Comparison of ENCODE assay signal across 1 cellular context in genomic region chrX:2320580-2321327, GRCh38.
TF ChIP-seq lines count a peak whose summit lies in the region.

No MANE protein-coding gene starts in this region.

TF ChIP-seq in HepG2, 621 proteins besides CTCF, POLR2A, EP300 and RAD21 (continued from another document and continues in another):
- TF ChIP-seq ZNF672 (CRISPR knock-in tag; IDR thresholded peaks at IDR 0.05) (no peak), ZBTB33 (CRISPR knock-in tag; IDR thresholded peaks at IDR 0.05) (peak; percentile 82), SIN3A (IDR thresholded peaks at IDR 0.05; ENCODE audit: borderline replicate concordance, low read depth, low read length) (peak; percentile 66; the same call in 1 of the 2 replicates), ZNF749 (CRISPR knock-in tag; IDR thresholded peaks at IDR 0.05; ENCODE audit: borderline replicate concordance) (no peak; the same call in 1 of the 2 replicates), ZBTB39 (CRISPR knock-in tag; IDR thresholded peaks at IDR 0.05) (0 out of 2 replicates have a peak, but pooled peaks have one; percentile 56), POLR2AphosphoS2 (IDR thresholded peaks at IDR 0.05; ENCODE audit: low read depth, low read length) (no peak), ASH2L (IDR thresholded peaks at IDR 0.05; ENCODE audit: insufficient read length, low read depth, low read length) (peak; percentile 66), ZGPAT (CRISPR knock-in tag; IDR thresholded peaks at IDR 0.05) (peak; percentile 96), MAFF (IDR thresholded peaks at IDR 0.05; ENCODE audit: low read depth, low read length) (peak; percentile 60), ZNF652 (CRISPR knock-in tag; IDR thresholded peaks at IDR 0.05; ENCODE audit: borderline replicate concordance, low read depth) (peak; percentile 72), ARNT2 (CRISPR knock-in tag; IDR thresholded peaks at IDR 0.05; ENCODE audit: low read depth) (peak; percentile 71), BCL6 (CRISPR knock-in tag; IDR thresholded peaks at IDR 0.05) (peak; percentile 97), REL (CRISPR knock-in tag; conservative IDR thresholded peaks at IDR 0.05) (no peak), MXI1 (IDR thresholded peaks at IDR 0.05; ENCODE audit: borderline replicate concordance, low read depth, low read length) (peak; percentile 51; the same call in 1 of the 3 replicates), MYC (CRISPR knock-in tag; IDR thresholded peaks at IDR 0.05; ENCODE audit: borderline replicate concordance) (peak; percentile 54; the same call in 1 of the 2 replicates), BHLHE40 (IDR thresholded peaks at IDR 0.05; ENCODE audit: low read length) (peak; percentile 60), FOXC1 (CRISPR knock-in tag; IDR thresholded peaks at IDR 0.05; ENCODE audit: borderline replicate concordance) (no peak), BCLAF1 (IDR thresholded peaks at IDR 0.05) (no peak), ZEB1 (IDR thresholded peaks at IDR 0.05; ENCODE audit: insufficient replicate concordance, low read depth) (peak; percentile 69), NR3C1 (CRISPR knock-in tag; IDR thresholded peaks at IDR 0.05) (no peak), JUN (CRISPR knock-in tag; IDR thresholded peaks at IDR 0.05) (0 out of 2 replicates have a peak, but pooled peaks have one; percentile 46), ZNF12 (CRISPR knock-in tag; IDR thresholded peaks at IDR 0.05) (peak; percentile 99), FLYWCH1 (CRISPR knock-in tag; IDR thresholded peaks at IDR 0.05) (no peak), ZNF383 (CRISPR knock-in tag; IDR thresholded peaks at IDR 0.05; ENCODE audit: borderline replicate concordance) (no peak), GMEB1 (CRISPR knock-in tag; IDR thresholded peaks at IDR 0.05; ENCODE audit: borderline replicate concordance) (no peak), HMGA1 (CRISPR knock-in tag; conservative IDR thresholded peaks at IDR 0.05) (no peak), ZKSCAN5 (CRISPR knock-in tag; IDR thresholded peaks at IDR 0.05) (peak; percentile 31; the same call in 1 of the 2 replicates), NR0B2 (CRISPR knock-in tag; IDR thresholded peaks at IDR 0.05) (0 out of 2 replicates have a peak, but pooled peaks have one; percentile 40), PHB2 (IDR thresholded peaks at IDR 0.05; ENCODE audit: partially characterized antibody) (no peak), GABPB1 (CRISPR knock-in tag; IDR thresholded peaks at IDR 0.05) (peak; percentile 60; the same call in 1 of the 2 replicates), ATF3 (CRISPR knock-in tag; IDR thresholded peaks at IDR 0.05) (peak; percentile 75; the same call in 1 of the 2 replicates), DPF2 (CRISPR knock-in tag; IDR thresholded peaks at IDR 0.05; ENCODE audit: borderline replicate concordance, low read depth) (peak; percentile 90), ZNF564 (CRISPR knock-in tag; IDR thresholded peaks at IDR 0.05) (0 out of 2 replicates have a peak, but pooled peaks have one; percentile 46), E2F1 (CRISPR knock-in tag; IDR thresholded peaks at IDR 0.05) (no peak), FOSL2 (CRISPR knock-in tag; IDR thresholded peaks at IDR 0.05) (peak; percentile 94), NFE2L2 (IDR thresholded peaks at IDR 0.05; ENCODE audit: low read length) (no peak), KLF6 (CRISPR knock-in tag; IDR thresholded peaks at IDR 0.05) (0 out of 2 replicates have a peak, but pooled peaks have one; percentile 72), NR2F1 (CRISPR knock-in tag; IDR thresholded peaks at IDR 0.05) (peak in 1 of 2 experiments; percentile 29; a peak in 1 of 4 replicates), FOSL1 (CRISPR knock-in tag; IDR thresholded peaks at IDR 0.05; ENCODE audit: borderline replicate concordance) (peak; percentile 43; the same call in 1 of the 2 replicates), PPARG (CRISPR knock-in tag; conservative IDR thresholded peaks at IDR 0.05) (peak; percentile 7; the same call in 1 of the 2 replicates), MED8 (CRISPR knock-in tag; IDR thresholded peaks at IDR 0.05; ENCODE audit: insufficient replicate concordance) (peak; percentile 84), ATF5 (CRISPR knock-in tag; IDR thresholded peaks at IDR 0.05; ENCODE audit: low read depth) (no peak), ZNF747 (CRISPR knock-in tag; IDR thresholded peaks at IDR 0.05; ENCODE audit: borderline replicate concordance) (peak; percentile 42; the same call in 1 of the 2 replicates), ZNF570 (CRISPR knock-in tag; IDR thresholded peaks at IDR 0.05; ENCODE audit: borderline replicate concordance) (no peak), RXRB (CRISPR knock-in tag; IDR thresholded peaks at IDR 0.05; ENCODE audit: borderline replicate concordance) (peak; percentile 87), DMAP1 (CRISPR knock-in tag; IDR thresholded peaks at IDR 0.05) (peak; percentile 71), ZNF883 (CRISPR knock-in tag; IDR thresholded peaks at IDR 0.05; ENCODE audit: not compliant biosample characterization) (no peak), MAX (IDR thresholded peaks at IDR 0.05) (peak; percentile 54; the same call in 1 of the 2 replicates), IKZF5 (CRISPR knock-in tag; IDR thresholded peaks at IDR 0.05) (peak; percentile 89), SMARCC2 (IDR thresholded peaks at IDR 0.05) (no peak), GATAD1 (CRISPR knock-in tag; IDR thresholded peaks at IDR 0.05) (peak; percentile 30; the same call in 1 of the 2 replicates), ZNF639 (CRISPR knock-in tag; conservative IDR thresholded peaks at IDR 0.05) (no peak)
